Comparison of ENCODE assay signal across 8 cellular contexts in the genomic region with DNA sequence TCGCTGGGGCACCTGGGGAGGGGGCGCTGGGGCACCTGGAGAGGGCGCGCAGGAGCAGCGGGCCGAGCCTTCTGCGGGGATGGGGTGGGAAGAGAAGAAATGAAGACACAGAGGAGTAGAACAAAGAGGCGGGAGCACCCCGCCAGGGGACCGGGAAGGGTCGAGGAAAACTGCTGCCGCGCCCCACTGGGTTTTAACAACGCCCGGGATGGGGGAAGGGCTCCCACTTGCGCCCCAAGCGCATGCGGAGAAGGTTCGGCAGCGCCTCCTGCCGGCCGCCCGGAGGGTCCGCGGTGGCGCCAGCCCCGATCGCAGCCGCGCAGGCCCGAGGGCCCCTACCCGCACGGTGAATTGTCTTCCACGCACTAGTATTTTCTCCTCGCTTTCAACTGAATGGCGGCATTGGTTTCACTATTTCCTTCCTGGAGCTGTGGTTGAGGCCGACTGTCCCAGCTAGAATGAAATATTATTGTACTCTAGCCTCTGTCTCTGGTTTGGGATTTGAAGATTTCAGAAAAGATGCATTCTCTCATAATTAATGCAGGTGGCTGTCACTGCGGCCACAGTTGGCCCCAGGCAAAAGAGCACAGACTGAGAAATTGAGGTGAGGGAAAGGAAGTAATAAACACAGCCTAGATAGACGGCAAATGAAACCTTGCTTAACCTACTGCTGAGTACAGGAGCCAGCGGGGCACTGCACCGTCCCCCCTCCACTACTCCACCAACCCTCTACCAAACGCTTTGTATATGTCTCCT. TPM values are rescaled to one million over a fixed set of nuclear protein-coding genes. Genes with fewer than 3 reads are reported as not detected.
DNase-seq lines count a peak whose midpoint lies in the region; ATAC-seq and TF ChIP-seq lines count a peak whose summit lies in the region.

No MANE protein-coding gene starts in this region.

- POLR2A ChIA-PET in activated CD4-positive, alpha-beta memory T cell treated with anti-CD3 and anti-CD28 coated beads, Interleukin-2, amount 10 ng/mL, durations not matched to agents 7 days and 5 days (lab: Charles Lee): no interaction called here

- H3K4me1 ChIP-seq in GM23338 (ENCODE audit: insufficient read depth): peaks cover 12% of the 10 kb centered on the region
- H3K4me1 ChIP-seq in lung (ENCODE audit: control insufficient read depth in 2 of 2, insufficient read depth in 2 of 2, low read length in 2 of 2): peaks cover 0 to 8% of the 10 kb centered on the region in 2 donors

- no peaks in the 10 kb centered on the region; the same call in 1 of the 2 replicates for H3K9me2 ChIP-seq in GM23338 (ENCODE audit: insufficient read depth)

- peak overlapping the region; percentile 87 for H3K4me3 ChIP-seq in GM23338
- H3K4me3 ChIP-seq in lung: peak overlapping the region; percentile 35

- H3F3A ChIP-seq in GM23338 (replicated peaks; ENCODE audit: low read depth): no peaks in the 10 kb centered on the region

- peak; percentile 89 for ATAC-seq in GM23338
- ATAC-seq in lung (ENCODE audit: insufficient read depth, low FRiP score): peak; percentile 92

- H3K4me1 Mint-ChIP-seq in GM23338: peaks cover 17% of the 10 kb centered on the region
- peaks cover 14% of the 10 kb centered on the region for H3K4me1 Mint-ChIP-seq in activated CD4-positive, alpha-beta memory T cell treated with anti-CD3 and anti-CD28 coated beads, Interleukin-2, amount 10 ng/mL, durations not matched to agents 7 days and 5 days

- H3K27me3 ChIP-seq in GM23338 (ENCODE audit: insufficient read depth): peaks cover 26% of the 10 kb centered on the region
- no peaks in the 10 kb centered on the region for H3K27me3 ChIP-seq in lung (ENCODE audit: control insufficient read depth, insufficient read depth)

- H3K4me3 Mint-ChIP-seq in GM23338: peak overlapping the region; percentile 82
- peak overlapping the region; percentile 46 for H3K4me3 Mint-ChIP-seq in activated CD4-positive, alpha-beta memory T cell treated with anti-CD3 and anti-CD28 coated beads, Interleukin-2, amount 10 ng/mL, durations not matched to agents 7 days and 5 days

- no peaks in the 10 kb centered on the region; the same call in 1 of the 2 replicates for H4K20me1 ChIP-seq in GM23338 (replicated peaks; ENCODE audit: insufficient read depth)

- peak; percentile 61 for DNase-seq in EL
- DNase-seq in GM23338 (ENCODE audit: low spot score): peak; percentile 89
- DNase-seq in M059J (ENCODE audit: low read depth): peak; percentile 46
- DNase-seq in activated CD4-positive, alpha-beta memory T cell treated with anti-CD3 and anti-CD28 coated beads, Interleukin-2, amount 10 ng/mL, durations not matched to agents 7 days and 5 days: peak; percentile 84
- DNase-seq in ecto neural progenitor cell (ENCODE audit: low spot score): peak; percentile 87
- DNase-seq in lung (ENCODE audit: low spot score): peak; percentile 79
- peak; percentile 66 to 81 (median 74) for DNase-seq in stimulated activated CD4-positive, alpha-beta T cell treated with anti-CD3 and anti-CD28 coated beads, TNF-alpha, amount 100 ng/mL, for 24 hours (ENCODE audit: low read depth in 3 of 3)
- DNase-seq in DMS 273 (lab: John Stamatoyannopoulos, UW; ENCODE audit: unreplicated experiment): no peak

- H2AFZ ChIP-seq in GM23338: peak overlapping the region; percentile 100

- H3K27ac ChIP-seq in GM23338 (ENCODE audit: low read depth) (no peak overlapping the region), lung (ENCODE audit: low read depth in 1 of 2, low read length in 1 of 2) (peak overlapping the region in 1 of 2 donors; percentile 34)

- peaks cover 14% of the 10 kb centered on the region for H3K27me3 Mint-ChIP-seq in GM23338 (ENCODE audit: insufficient read depth, low read depth, poor library complexity)
- peaks cover 5% of the 10 kb centered on the region for H3K27me3 Mint-ChIP-seq in activated CD4-positive, alpha-beta memory T cell treated with anti-CD3 and anti-CD28 coated beads, Interleukin-2, amount 10 ng/mL, durations not matched to agents 7 days and 5 days

- peak overlapping the region; percentile 93 for H3K4me2 ChIP-seq in GM23338

- no peaks in the 10 kb centered on the region for H3K36me3 ChIP-seq in GM23338 (ENCODE audit: insufficient read depth)
- no peaks in the 10 kb centered on the region for H3K36me3 ChIP-seq in lung (ENCODE audit: control insufficient read depth in 2 of 2, insufficient read depth in 2 of 2, low read length in 2 of 2)

- TF ChIP-seq CTCF in GM23338 (conservative IDR thresholded peaks at IDR 0.05; ENCODE audit: low read depth in 2 of 2) (peak; percentile 74 to 79), lung (IDR thresholded peaks at IDR 0.05; ENCODE audit: control extremely low read depth, extremely low read depth) (peak; percentile 68)

- 5 to 6% methylated on average over 39 to 42 of the region's 42 CpGs for WGBS in lung, 2 donors

- H3K9me3 Mint-ChIP-seq in GM23338: no peaks in the 10 kb centered on the region
- no peaks in the 10 kb centered on the region for H3K9me3 Mint-ChIP-seq in activated CD4-positive, alpha-beta memory T cell treated with anti-CD3 and anti-CD28 coated beads, Interleukin-2, amount 10 ng/mL, durations not matched to agents 7 days and 5 days

- H3K36me3 Mint-ChIP-seq in GM23338 (ENCODE audit: low read depth): no peaks in the 10 kb centered on the region
- H3K36me3 Mint-ChIP-seq in activated CD4-positive, alpha-beta memory T cell treated with anti-CD3 and anti-CD28 coated beads, Interleukin-2, amount 10 ng/mL, durations not matched to agents 7 days and 5 days (ENCODE audit: low read depth): no peaks in the 10 kb centered on the region

- no peaks in the 10 kb centered on the region for H3K9me3 ChIP-seq in lung (ENCODE audit: control insufficient read depth in 2 of 2, insufficient read depth in 1 of 2, low read length in 1 of 2)

- no peak overlapping the region for H3K27ac Mint-ChIP-seq in GM23338
- peak overlapping the region; percentile 27 for H3K27ac Mint-ChIP-seq in activated CD4-positive, alpha-beta memory T cell treated with anti-CD3 and anti-CD28 coated beads, Interleukin-2, amount 10 ng/mL, durations not matched to agents 7 days and 5 days

- CTCF ChIA-PET in activated CD4-positive, alpha-beta memory T cell treated with anti-CD3 and anti-CD28 coated beads, Interleukin-2, amount 10 ng/mL, durations not matched to agents 7 days and 5 days (lab: Charles Lee): interaction anchor here (0.6 to 3.0 kb wide), 13 partner anchors 9 to 428 kb away, joined by 3 to 9 read pairs (median 4); no protein-coding TSS in a partner anchor

- H3K79me2 ChIP-seq in GM23338 (replicated peaks; ENCODE audit: insufficient read depth): no peaks in the 10 kb centered on the region

TF ChIP-seq in GM23338, 12 proteins besides CTCF, POLR2A, EP300 and RAD21 (continues in another document):
- TF ChIP-seq STAT1 (IDR thresholded peaks at IDR 0.05; ENCODE audit: unreplicated experiment) (no peak), JUNB (IDR thresholded peaks at IDR 0.05; ENCODE audit: unreplicated experiment) (no peak), ZNF331 (CRISPR knock-in tag; IDR thresholded peaks at IDR 0.05; ENCODE audit: low read depth) (no peak), EZH2 (IDR thresholded peaks at IDR 0.05; ENCODE audit: low read depth, unreplicated experiment) (no peak), ZNF114 (CRISPR knock-in tag; IDR thresholded peaks at IDR 0.05) (no peak), EZH2phosphoT487 (IDR thresholded peaks at IDR 0.05; ENCODE audit: unreplicated experiment) (no peak)
- TF ChIP-seq, protein P1, sequence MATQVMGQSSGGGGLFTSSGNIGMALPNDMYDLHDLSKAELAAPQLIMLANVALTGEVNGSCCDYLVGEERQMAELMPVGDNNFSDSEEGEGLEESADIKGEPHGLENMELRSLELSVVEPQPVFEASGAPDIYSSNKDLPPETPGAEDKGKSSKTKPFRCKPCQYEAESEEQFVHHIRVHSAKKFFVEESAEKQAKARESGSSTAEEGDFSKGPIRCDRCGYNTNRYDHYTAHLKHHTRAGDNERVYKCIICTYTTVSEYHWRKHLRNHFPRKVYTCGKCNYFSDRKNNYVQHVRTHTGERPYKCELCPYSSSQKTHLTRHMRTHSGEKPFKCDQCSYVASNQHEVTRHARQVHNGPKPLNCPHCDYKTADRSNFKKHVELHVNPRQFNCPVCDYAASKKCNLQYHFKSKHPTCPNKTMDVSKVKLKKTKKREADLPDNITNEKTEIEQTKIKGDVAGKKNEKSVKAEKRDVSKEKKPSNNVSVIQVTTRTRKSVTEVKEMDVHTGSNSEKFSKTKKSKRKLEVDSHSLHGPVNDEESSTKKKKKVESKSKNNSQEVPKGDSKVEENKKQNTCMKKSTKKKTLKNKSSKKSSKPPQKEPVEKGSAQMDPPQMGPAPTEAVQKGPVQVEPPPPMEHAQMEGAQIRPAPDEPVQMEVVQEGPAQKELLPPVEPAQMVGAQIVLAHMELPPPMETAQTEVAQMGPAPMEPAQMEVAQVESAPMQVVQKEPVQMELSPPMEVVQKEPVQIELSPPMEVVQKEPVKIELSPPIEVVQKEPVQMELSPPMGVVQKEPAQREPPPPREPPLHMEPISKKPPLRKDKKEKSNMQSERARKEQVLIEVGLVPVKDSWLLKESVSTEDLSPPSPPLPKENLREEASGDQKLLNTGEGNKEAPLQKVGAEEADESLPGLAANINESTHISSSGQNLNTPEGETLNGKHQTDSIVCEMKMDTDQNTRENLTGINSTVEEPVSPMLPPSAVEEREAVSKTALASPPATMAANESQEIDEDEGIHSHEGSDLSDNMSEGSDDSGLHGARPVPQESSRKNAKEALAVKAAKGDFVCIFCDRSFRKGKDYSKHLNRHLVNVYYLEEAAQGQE (IDR thresholded peaks at IDR 0.05; ENCODE audit: unreplicated experiment): no peak

RNA-seq across cellular contexts. Expression of a gene that starts 57.3 kb away (rescaled TPM):
- total RNA-seq in GM23338 (2014; rRNA removed; shearing (Covaris generic)): not detected in 2 replicates
- polyA plus RNA-seq in GM23338 (2016; fragmentation: Nextera tagmentation; extraction: Ambion mirVana) (not detected in 2 replicates), lung (under 1 TPM; 0.08 to 0.30 TPM)
- 0.10 TPM in 1 of 2 replicates, not detected in the other for total RNA-seq in M059J (2014; rRNA removed; shearing (Covaris generic))
- not detected for total RNA-seq in activated CD4-positive, alpha-beta memory T cell treated with anti-CD3 and anti-CD28 coated beads, Interleukin-2, amount 10 ng/mL, durations not matched to agents 7 days and 5 days
- 1 to 10 TPM in 1 of 2 donors, under 1 TPM in 1; 0.58 to 4.2 TPM for total RNA-seq in lung
